27 cellular contexts compared by ENCODE assay signal in genomic region chr4:115580901-115581300, GRCh38.
"Had no signal": no experiment of that assay in that cellular context is flagged by ENCODE, and none has a peak within 500 bp of the region (broad histone marks: within the 10 kb centered on the region; RNA-seq: fewer than 3 reads in every experiment).

No MANE protein-coding gene starts in this region.

- H3K27me3 ChIP-seq: stomach, suprapubic skin, testis, thyroid gland, tibial artery, tibial nerve, transverse colon, upper lobe of left lung, upper lobe of right lung, uterus, vagina had no signal

- DNase-seq: stimulated activated CD4-positive, alpha-beta T cell treated with anti-CD3 and anti-CD28 coated beads, Interleukin-2, amount 100 ng/mL, for 48 hours; stimulated activated CD4-positive, alpha-beta T cell treated with anti-CD3 and anti-CD28 coated beads, Interleukin-4, amount 100 ng/mL, for 1 hour; stimulated activated CD4-positive, alpha-beta T cell treated with anti-CD3 and anti-CD28 coated beads, Interleukin-4, amount 100 ng/mL, for 24 hours; stimulated activated CD4-positive, alpha-beta T cell treated with anti-CD3 and anti-CD28 coated beads, Interleukin-4, amount 100 ng/mL, for 4 hours; stimulated activated CD8-positive, alpha-beta memory T cell treated with anti-CD3 and anti-CD28 coated beads, Interleukin-4, amount 100 ng/mL, for 48 hours; stimulated activated naive B cell treated with anti-CD40 and anti-IgM and Interleukin-4, amounts not matched to agents 10 μg/mL and 1 μg/mL and 100 μg/mL, for 72 hours; stimulated activated naive CD4-positive, alpha-beta T cell; stimulated activated naive CD4-positive, alpha-beta T cell treated with Interleukin-2 at 50 U/mL for 16 hours; stimulated activated naive CD8-positive, alpha-beta T cell treated with anti-CD3 and anti-CD28 coated beads, Interleukin-15, amount 100 ng/mL, for 72 hours; stimulated activated naive CD8-positive, alpha-beta T cell treated with anti-CD3 and anti-CD28 coated beads, Interleukin-15, Interleukin-2, amounts not matched to agents 100 U/mL and 50 U/mL, for 24 hours; stomach; substantia nigra; testis; thyroid gland; tibial artery; transverse colon; trophoblast cell; upper lobe of left lung; upper lobe of right lung; uterus had no signal

- FAIRE-seq: urothelium cell line had no signal

- H3K9me3 ChIP-seq: stomach, suprapubic skin, testis, thoracic aorta, thyroid gland, tibial artery, tibial nerve, transverse colon, upper lobe of left lung, upper lobe of right lung, uterus, vagina had no signal

- H3K27ac ChIP-seq: stomach, suprapubic skin, testis, thoracic aorta, thyroid gland, tibial artery, tibial nerve, transverse colon, upper lobe of left lung, upper lobe of right lung, uterus, vagina had no signal

- ATAC-seq: stimulated activated effector memory CD8-positive, alpha-beta T cell treated with anti-CD3 and anti-CD28 coated beads, Interleukin-12 subunit alpha, Interleukin-12 subunit beta, amount 100 ng/mL, for 72 hours; stimulated activated memory B cell treated with anti-CD40 and anti-IgM and Interleukin-4, amounts not matched to agents 10 μg/mL and 1 μg/mL and 100 μg/mL, for 72 hours; stimulated activated naive B cell treated with anti-CD40 and anti-IgM and Interleukin-4, amounts not matched to agents 10 μg/mL and 1 μg/mL and 100 μg/mL, for 72 hours; stimulated activated naive CD8-positive, alpha-beta T cell treated with anti-CD3 and anti-CD28 coated beads, Interleukin-15, amount 100 ng/mL, for 72 hours; stimulated activated naive CD8-positive, alpha-beta T cell treated with anti-CD3 and anti-CD28 coated beads, Interleukin-15, Interleukin-2, amounts not matched to agents 100 U/mL and 50 U/mL, for 24 hours; upper lobe of right lung had no signal

- H3K4me1 ChIP-seq: stomach, suprapubic skin, testis, thyroid gland, tibial artery, tibial nerve, transverse colon, upper lobe of left lung, upper lobe of right lung, uterus, vagina had no signal

- H3K4me3 ChIP-seq: stomach, suprapubic skin, testis, thoracic aorta, thyroid gland, tibial artery, tibial nerve, transverse colon, upper lobe of left lung, upper lobe of right lung, uterus, vagina had no signal

- H3K36me3 ChIP-seq: stomach, suprapubic skin, thoracic aorta, thyroid gland, tibial artery, tibial nerve, transverse colon, upper lobe of left lung, upper lobe of right lung, uterus, vagina had no signal
